ENCODE assay signal across 2 cellular contexts in the genomic region with DNA sequence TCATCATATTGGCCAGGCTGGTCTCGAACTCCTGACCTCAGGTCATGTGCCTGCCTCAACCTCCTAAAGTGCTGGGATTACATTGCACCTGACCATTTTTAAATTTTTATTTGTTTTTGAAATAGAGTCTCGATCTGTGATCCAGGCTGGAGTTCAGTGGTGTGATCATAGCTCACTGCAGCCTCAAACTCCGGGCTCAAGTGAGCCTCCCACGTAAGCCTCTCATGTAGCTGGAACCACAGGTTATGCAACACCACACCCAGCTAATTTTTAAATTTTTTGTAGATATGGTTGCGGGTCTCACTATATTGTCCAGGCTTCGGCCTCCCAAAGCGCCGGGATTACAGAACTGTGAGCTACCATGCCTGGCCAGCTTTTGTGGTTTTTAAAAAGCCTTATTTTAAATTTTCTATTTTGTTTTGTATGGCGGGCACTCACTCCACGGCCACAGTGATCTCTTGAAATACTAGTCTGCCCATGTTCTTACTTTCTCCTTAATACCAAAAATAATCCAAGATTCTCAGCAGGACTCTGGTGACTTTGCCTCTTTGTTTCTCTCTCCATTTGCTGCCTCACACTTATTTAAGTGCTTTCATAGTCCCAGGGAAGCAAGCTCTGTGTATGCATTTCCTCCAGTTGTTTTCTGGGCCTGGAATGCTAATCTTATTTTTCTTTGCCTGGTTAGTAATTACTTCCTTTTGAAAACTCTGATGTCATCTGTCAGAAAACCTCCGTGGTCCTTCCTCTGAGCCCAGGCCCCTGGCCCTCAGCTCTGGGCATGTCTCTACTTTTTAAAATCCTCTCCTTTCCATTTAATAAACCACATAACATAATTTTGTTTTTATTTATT.
TF ChIP-seq lines count a peak whose summit lies in the region.

No MANE protein-coding gene starts in this region.

TF ChIP-seq in SK-N-SH, 30 proteins besides CTCF, POLR2A, EP300 and RAD21:
- TF ChIP-seq ELF1 (IDR thresholded peaks at IDR 0.05), result no peak
- TF ChIP-seq TCF12 (IDR thresholded peaks at IDR 0.05), result no peak
- TF ChIP-seq FOXM1 (IDR thresholded peaks at IDR 0.05; ENCODE audit: low read depth), result no peak
- TF ChIP-seq RXRA (IDR thresholded peaks at IDR 0.05; ENCODE audit: borderline replicate concordance, low read depth), result 0 out of 2 replicates have a peak, but pooled peaks have one; percentile 20
- TF ChIP-seq SIN3A (IDR thresholded peaks at IDR 0.05; ENCODE audit: borderline replicate concordance, low read depth, low read length), result no peak
- TF ChIP-seq, protein P1, sequence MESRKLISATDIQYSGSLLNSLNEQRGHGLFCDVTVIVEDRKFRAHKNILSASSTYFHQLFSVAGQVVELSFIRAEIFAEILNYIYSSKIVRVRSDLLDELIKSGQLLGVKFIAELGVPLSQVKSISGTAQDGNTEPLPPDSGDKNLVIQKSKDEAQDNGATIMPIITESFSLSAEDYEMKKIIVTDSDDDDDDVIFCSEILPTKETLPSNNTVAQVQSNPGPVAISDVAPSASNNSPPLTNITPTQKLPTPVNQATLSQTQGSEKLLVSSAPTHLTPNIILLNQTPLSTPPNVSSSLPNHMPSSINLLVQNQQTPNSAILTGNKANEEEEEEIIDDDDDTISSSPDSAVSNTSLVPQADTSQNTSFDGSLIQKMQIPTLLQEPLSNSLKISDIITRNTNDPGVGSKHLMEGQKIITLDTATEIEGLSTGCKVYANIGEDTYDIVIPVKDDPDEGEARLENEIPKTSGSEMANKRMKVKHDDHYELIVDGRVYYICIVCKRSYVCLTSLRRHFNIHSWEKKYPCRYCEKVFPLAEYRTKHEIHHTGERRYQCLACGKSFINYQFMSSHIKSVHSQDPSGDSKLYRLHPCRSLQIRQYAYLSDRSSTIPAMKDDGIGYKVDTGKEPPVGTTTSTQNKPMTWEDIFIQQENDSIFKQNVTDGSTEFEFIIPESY (IDR thresholded peaks at IDR 0.05; ENCODE audit: borderline replicate concordance, low read depth), result no peak
- no peak for TF ChIP-seq RFX5 (IDR thresholded peaks at IDR 0.05; ENCODE audit: low read length)

TF ChIP-seq in SK-N-SH treated with all-trans-retinoic acid at 6 μM for 48 hours, 23 proteins besides CTCF, POLR2A, EP300 and RAD21:
- TF ChIP-seq ISL1 (CRISPR knock-in tag; IDR thresholded peaks at IDR 0.05) (no peak), PPARA (CRISPR knock-in tag; IDR thresholded peaks at IDR 0.05; ENCODE audit: borderline replicate concordance) (no peak), OSR1 (CRISPR knock-in tag; IDR thresholded peaks at IDR 0.05) (no peak), ZFP30 (CRISPR knock-in tag; IDR thresholded peaks at IDR 0.05) (no peak), TOX (CRISPR knock-in tag; IDR thresholded peaks at IDR 0.05; ENCODE audit: borderline replicate concordance) (no peak), ZNF8 (CRISPR knock-in tag; IDR thresholded peaks at IDR 0.05) (no peak), ZFP3 (CRISPR knock-in tag; IDR thresholded peaks at IDR 0.05) (no peak), ZNF565 (CRISPR knock-in tag; conservative IDR thresholded peaks at IDR 0.05; ENCODE audit: low read depth) (no peak), ARNTL (CRISPR knock-in tag; IDR thresholded peaks at IDR 0.05; ENCODE audit: borderline replicate concordance, low read depth) (no peak), ZNF70 (CRISPR knock-in tag; IDR thresholded peaks at IDR 0.05) (no peak), RARB (CRISPR knock-in tag; IDR thresholded peaks at IDR 0.05) (no peak), ZC3H10 (CRISPR knock-in tag; IDR thresholded peaks at IDR 0.05) (no peak), TCF4 (CRISPR knock-in tag; IDR thresholded peaks at IDR 0.05; ENCODE audit: borderline replicate concordance) (no peak), BACH2 (CRISPR knock-in tag; IDR thresholded peaks at IDR 0.05; ENCODE audit: borderline replicate concordance) (no peak)
- TF ChIP-seq, protein P2, sequence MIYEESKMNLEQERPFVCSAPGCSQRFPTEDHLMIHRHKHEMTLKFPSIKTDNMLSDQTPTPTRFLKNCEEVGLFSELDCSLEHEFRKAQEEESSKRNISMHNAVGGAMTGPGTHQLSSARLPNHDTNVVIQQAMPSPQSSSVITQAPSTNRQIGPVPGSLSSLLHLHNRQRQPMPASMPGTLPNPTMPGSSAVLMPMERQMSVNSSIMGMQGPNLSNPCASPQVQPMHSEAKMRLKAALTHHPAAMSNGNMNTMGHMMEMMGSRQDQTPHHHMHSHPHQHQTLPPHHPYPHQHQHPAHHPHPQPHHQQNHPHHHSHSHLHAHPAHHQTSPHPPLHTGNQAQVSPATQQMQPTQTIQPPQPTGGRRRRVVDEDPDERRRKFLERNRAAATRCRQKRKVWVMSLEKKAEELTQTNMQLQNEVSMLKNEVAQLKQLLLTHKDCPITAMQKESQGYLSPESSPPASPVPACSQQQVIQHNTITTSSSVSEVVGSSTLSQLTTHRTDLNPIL (CRISPR knock-in tag; IDR thresholded peaks at IDR 0.05; ENCODE audit: low read depth), result no peak
- TF ChIP-seq, protein P3, sequence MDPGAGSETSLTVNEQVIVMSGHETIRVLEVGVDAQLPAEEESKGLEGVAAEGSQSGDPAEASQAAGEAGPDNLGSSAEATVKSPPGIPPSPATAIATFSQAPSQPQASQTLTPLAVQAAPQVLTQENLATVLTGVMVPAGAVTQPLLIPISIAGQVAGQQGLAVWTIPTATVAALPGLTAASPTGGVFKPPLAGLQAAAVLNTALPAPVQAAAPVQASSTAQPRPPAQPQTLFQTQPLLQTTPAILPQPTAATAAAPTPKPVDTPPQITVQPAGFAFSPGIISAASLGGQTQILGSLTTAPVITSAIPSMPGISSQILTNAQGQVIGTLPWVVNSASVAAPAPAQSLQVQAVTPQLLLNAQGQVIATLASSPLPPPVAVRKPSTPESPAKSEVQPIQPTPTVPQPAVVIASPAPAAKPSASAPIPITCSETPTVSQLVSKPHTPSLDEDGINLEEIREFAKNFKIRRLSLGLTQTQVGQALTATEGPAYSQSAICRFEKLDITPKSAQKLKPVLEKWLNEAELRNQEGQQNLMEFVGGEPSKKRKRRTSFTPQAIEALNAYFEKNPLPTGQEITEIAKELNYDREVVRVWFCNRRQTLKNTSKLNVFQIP (CRISPR knock-in tag; IDR thresholded peaks at IDR 0.05; ENCODE audit: borderline replicate concordance, low read depth), result no peak
- TF ChIP-seq, protein P4, sequence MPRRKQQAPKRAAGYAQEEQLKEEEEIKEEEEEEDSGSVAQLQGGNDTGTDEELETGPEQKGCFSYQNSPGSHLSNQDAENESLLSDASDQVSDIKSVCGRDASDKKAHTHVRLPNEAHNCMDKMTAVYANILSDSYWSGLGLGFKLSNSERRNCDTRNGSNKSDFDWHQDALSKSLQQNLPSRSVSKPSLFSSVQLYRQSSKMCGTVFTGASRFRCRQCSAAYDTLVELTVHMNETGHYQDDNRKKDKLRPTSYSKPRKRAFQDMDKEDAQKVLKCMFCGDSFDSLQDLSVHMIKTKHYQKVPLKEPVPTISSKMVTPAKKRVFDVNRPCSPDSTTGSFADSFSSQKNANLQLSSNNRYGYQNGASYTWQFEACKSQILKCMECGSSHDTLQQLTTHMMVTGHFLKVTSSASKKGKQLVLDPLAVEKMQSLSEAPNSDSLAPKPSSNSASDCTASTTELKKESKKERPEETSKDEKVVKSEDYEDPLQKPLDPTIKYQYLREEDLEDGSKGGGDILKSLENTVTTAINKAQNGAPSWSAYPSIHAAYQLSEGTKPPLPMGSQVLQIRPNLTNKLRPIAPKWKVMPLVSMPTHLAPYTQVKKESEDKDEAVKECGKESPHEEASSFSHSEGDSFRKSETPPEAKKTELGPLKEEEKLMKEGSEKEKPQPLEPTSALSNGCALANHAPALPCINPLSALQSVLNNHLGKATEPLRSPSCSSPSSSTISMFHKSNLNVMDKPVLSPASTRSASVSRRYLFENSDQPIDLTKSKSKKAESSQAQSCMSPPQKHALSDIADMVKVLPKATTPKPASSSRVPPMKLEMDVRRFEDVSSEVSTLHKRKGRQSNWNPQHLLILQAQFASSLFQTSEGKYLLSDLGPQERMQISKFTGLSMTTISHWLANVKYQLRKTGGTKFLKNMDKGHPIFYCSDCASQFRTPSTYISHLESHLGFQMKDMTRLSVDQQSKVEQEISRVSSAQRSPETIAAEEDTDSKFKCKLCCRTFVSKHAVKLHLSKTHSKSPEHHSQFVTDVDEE (CRISPR knock-in tag; IDR thresholded peaks at IDR 0.05), result no peak
- TF ChIP-seq, protein P5, sequence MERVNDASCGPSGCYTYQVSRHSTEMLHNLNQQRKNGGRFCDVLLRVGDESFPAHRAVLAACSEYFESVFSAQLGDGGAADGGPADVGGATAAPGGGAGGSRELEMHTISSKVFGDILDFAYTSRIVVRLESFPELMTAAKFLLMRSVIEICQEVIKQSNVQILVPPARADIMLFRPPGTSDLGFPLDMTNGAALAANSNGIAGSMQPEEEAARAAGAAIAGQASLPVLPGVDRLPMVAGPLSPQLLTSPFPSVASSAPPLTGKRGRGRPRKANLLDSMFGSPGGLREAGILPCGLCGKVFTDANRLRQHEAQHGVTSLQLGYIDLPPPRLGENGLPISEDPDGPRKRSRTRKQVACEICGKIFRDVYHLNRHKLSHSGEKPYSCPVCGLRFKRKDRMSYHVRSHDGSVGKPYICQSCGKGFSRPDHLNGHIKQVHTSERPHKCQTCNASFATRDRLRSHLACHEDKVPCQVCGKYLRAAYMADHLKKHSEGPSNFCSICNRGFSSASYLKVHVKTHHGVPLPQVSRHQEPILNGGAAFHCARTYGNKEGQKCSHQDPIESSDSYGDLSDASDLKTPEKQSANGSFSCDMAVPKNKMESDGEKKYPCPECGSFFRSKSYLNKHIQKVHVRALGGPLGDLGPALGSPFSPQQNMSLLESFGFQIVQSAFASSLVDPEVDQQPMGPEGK (CRISPR knock-in tag; IDR thresholded peaks at IDR 0.05; ENCODE audit: borderline replicate concordance), result no peak
- TF ChIP-seq, protein P6, sequence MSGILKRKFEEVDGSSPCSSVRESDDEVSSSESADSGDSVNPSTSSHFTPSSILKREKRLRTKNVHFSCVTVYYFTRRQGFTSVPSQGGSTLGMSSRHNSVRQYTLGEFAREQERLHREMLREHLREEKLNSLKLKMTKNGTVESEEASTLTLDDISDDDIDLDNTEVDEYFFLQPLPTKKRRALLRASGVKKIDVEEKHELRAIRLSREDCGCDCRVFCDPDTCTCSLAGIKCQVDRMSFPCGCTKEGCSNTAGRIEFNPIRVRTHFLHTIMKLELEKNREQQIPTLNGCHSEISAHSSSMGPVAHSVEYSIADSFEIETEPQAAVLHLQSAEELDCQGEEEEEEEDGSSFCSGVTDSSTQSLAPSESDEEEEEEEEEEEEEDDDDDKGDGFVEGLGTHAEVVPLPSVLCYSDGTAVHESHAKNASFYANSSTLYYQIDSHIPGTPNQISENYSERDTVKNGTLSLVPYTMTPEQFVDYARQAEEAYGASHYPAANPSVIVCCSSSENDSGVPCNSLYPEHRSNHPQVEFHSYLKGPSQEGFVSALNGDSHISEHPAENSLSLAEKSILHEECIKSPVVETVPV (CRISPR knock-in tag; IDR thresholded peaks at IDR 0.05), result no peak
